Comparison of ENCODE assay signal across 9 cellular contexts in the genomic region with DNA sequence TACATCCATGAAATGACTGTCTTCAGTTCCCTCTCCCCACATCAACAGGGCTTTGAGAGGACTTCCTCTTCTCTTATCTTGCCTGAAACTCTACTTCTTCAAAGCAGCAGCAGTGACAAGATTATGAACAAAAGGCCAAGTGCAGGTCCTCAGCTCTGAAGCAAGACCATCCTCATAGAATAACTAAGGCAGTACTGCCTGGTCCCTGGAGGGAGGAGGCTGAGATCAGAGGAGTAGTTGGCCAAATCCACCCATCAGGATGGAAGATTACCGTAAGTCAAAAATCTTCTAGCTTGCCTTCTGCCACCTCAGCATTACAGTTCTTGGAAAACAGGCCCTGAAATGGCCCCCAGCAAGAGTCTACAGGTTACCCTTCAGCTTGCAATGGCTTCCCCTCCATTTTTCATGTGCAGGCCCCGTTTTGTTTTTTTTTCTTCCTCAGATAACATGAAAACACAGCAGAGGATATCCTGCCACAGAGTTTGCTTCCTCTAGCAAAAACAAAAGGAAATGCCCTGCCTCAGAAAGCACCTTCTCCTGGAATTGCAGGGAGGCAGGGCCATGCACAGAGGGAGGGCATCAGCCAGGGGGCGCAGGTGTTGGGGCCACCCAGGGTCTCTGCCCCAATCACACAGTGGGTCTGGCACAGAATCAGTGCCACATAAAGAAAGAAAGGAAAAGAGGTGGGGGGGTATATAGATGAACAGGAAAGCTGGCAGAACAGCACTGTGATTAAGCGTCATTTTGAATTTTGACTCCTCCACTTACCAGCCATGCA. TPM values are rescaled to one million over a fixed set of nuclear protein-coding genes. Genes with fewer than 3 reads are reported as not detected.
A peak's percentile ranks its signal among the peaks of the same experiment; 100 is the strongest.
DNase-seq lines count a peak whose midpoint lies in the region; ATAC-seq and TF ChIP-seq lines count a peak whose summit lies in the region.
"Had no signal": no experiment of that assay in that cellular context is flagged by ENCODE, and none has a peak within 500 bp of the region (broad histone marks: within the 10 kb centered on the region; RNA-seq: fewer than 3 reads in every experiment).

No MANE protein-coding gene starts in this region.

- TF ChIP-seq POLR2A in vagina (IDR thresholded peaks at IDR 0.05) = no peak

- H3K4me3 ChIP-seq in right cardiac atrium (ENCODE audit: low read length) (no peak overlapping the region), vagina (no peak overlapping the region)
- H3K4me3 ChIP-seq: prostate gland had no signal

- H3K27ac Mint-ChIP-seq in activated CD8-positive, alpha-beta T cell treated with anti-CD3 and anti-CD28 coated beads for 36 hours = peak overlapping the region; percentile 92

- peaks cover 9% of the 10 kb centered on the region for H3K36me3 Mint-ChIP-seq in activated CD8-positive, alpha-beta T cell treated with anti-CD3 and anti-CD28 coated beads for 36 hours (ENCODE audit: low read depth)

- H3K36me3 ChIP-seq in vagina = peaks cover 0 to 8% of the 10 kb centered on the region in 2 donors
- H3K36me3 ChIP-seq: prostate gland had no signal

- ATAC-seq in activated CD8-positive, alpha-beta T cell treated with anti-CD3 and anti-CD28 coated beads for 36 hours = peak; percentile 53
- ATAC-seq in right cardiac atrium (peak; percentile 63 to 88), HG03460 (IDR thresholded peaks at IDR 0.05; ENCODE audit: unreplicated experiment) (no peak)

- peaks cover 40% of the 10 kb centered on the region for H3K4me1 Mint-ChIP-seq in activated CD8-positive, alpha-beta T cell treated with anti-CD3 and anti-CD28 coated beads for 36 hours (ENCODE audit: low read depth)

- H3K4me3 Mint-ChIP-seq in activated CD8-positive, alpha-beta T cell treated with anti-CD3 and anti-CD28 coated beads for 36 hours = peak overlapping the region; percentile 39

- H3K27ac ChIP-seq in right cardiac atrium (ENCODE audit: low read length) (no peak overlapping the region), vagina (peak overlapping the region; percentile 18)
- H3K27ac ChIP-seq: prostate gland had no signal

- H3K27me3 ChIP-seq in right cardiac atrium (ENCODE audit: control insufficient read depth, insufficient read depth) (no peaks in the 10 kb centered on the region), vagina (no peaks in the 10 kb centered on the region)

- 55% methylated on average over 4 of the region's 4 CpGs for WGBS in right cardiac atrium

- CTCF ChIA-PET in activated CD8-positive, alpha-beta T cell treated with anti-CD3 and anti-CD28 coated beads for 36 hours (lab: Charles Lee) = interaction anchor here (0.6 to 7.0 kb wide), 9 partner anchors 10 to 171 kb away, joined by 3 to 38 read pairs (median 7); a partner anchor contains a TSS

- peaks cover 12% of the 10 kb centered on the region for H3K4me1 ChIP-seq in right cardiac atrium (ENCODE audit: control insufficient read depth, insufficient read depth, low read length)
- H3K4me1 ChIP-seq in vagina = peaks cover 12% of the 10 kb centered on the region
- H3K4me1 ChIP-seq: prostate gland had no signal

- no peaks in the 10 kb centered on the region for H3K27me3 Mint-ChIP-seq in activated CD8-positive, alpha-beta T cell treated with anti-CD3 and anti-CD28 coated beads for 36 hours

- peak; percentile 4 for DNase-seq in stimulated activated CD4-positive, alpha-beta T cell treated with anti-CD3 and anti-CD28 coated beads, Interleukin-4, amount 100 ng/mL, for 24 hours
- no peak for DNase-seq in stimulated activated CD4-positive, alpha-beta T cell treated with anti-CD3 and anti-CD28 coated beads, Interleukin-12 subunit alpha, Interleukin-12 subunit beta, amount 100 ng/mL, for 4 hours
- peak; percentile 15 for DNase-seq in activated CD8-positive, alpha-beta T cell treated with anti-CD3 and anti-CD28 coated beads for 36 hours
- DNase-seq in right cardiac atrium = peak in 2 of 3 donors; percentile 58 to 66
- peak in 1 of 2 donors; percentile 54 for DNase-seq in vagina (ENCODE audit: extremely low spot score in 2 of 2)
- DNase-seq in AG20443 (ENCODE audit: low spot score) = no peak
- no peak for DNase-seq in pons (ENCODE audit: low spot score)

- peak; percentile 26 for TF ChIP-seq CTCF in activated CD8-positive, alpha-beta T cell treated with anti-CD3 and anti-CD28 coated beads for 36 hours (IDR thresholded peaks at IDR 0.05)
- no peak for TF ChIP-seq CTCF in vagina (IDR thresholded peaks at IDR 0.05)

- H3K9me3 Mint-ChIP-seq in activated CD8-positive, alpha-beta T cell treated with anti-CD3 and anti-CD28 coated beads for 36 hours = no peaks in the 10 kb centered on the region

- H3K9me3 ChIP-seq in right cardiac atrium (ENCODE audit: control insufficient read depth, low read length) = no peaks in the 10 kb centered on the region
- no peaks in the 10 kb centered on the region for H3K9me3 ChIP-seq in vagina
- H3K9me3 ChIP-seq: prostate gland had no signal

- intact Hi-C loops in activated CD8-positive, alpha-beta T cell treated with anti-CD3 and anti-CD28 coated beads for 36 hours (cut with micrococcal nuclease) = loop anchor here (5.0 kb wide), 1 partner anchor 41 kb away; a partner anchor contains a TSS
- intact Hi-C loops in right cardiac atrium (cut with DNase I) (no loop called here), vagina (cut with DNase I) (no loop called here)

- POLR2A ChIA-PET in activated CD8-positive, alpha-beta T cell treated with anti-CD3 and anti-CD28 coated beads for 36 hours (lab: Charles Lee) = interaction anchor here (0.6 to 2.4 kb wide), 6 partner anchors 38 to 112 kb away, joined by 3 to 15 read pairs (median 6); a partner anchor contains a TSS

RNA-seq across cellular contexts. Expression of a gene that starts 40.0 kb away (rescaled TPM):
- 10 to 100 TPM in 1 of 2 experiments, 1 to 10 TPM in 1; 9.2 to 12.2 TPM for total RNA-seq in activated CD8-positive, alpha-beta T cell treated with anti-CD3 and anti-CD28 coated beads for 36 hours
- 10 to 100 TPM; 39.6 to 57.7 (median 41.0) TPM for total RNA-seq in right cardiac atrium
- polyA plus RNA-seq in right cardiac atrium = 13.1 TPM
- total RNA-seq in vagina = 7.4 TPM

RNA-seq across cellular contexts. Expression of a gene that starts 58.3 kb away (rescaled TPM):
- 10 to 100 TPM; 32.8 to 33.1 TPM for total RNA-seq in activated CD8-positive, alpha-beta T cell treated with anti-CD3 and anti-CD28 coated beads for 36 hours
- 10 to 100 TPM; 16.7 to 26.7 (median 19.7) TPM for total RNA-seq in right cardiac atrium
- polyA plus RNA-seq in right cardiac atrium = 19.5 TPM
- total RNA-seq in vagina = 11.8 TPM

Comparison
In these comparisons a context has a peak if more than half of its experiments do, and no peak if none do; other contexts are left out.
1. DNase-seq: peak in stimulated activated CD4-positive, alpha-beta T cell treated with anti-CD3 and anti-CD28 coated beads, Interleukin-4, amount 100 ng/mL, for 24 hours (single experiment), activated CD8-positive, alpha-beta T cell treated with anti-CD3 and anti-CD28 coated beads for 36 hours (single experiment) and right cardiac atrium (2 of 3); none in stimulated activated CD4-positive, alpha-beta T cell treated with anti-CD3 and anti-CD28 coated beads, Interleukin-12 subunit alpha, Interleukin-12 subunit beta, amount 100 ng/mL, for 4 hours (single experiment), AG20443 (single experiment) and pons (single experiment).